8 cellular contexts compared by ENCODE assay signal in genomic region chr3:13021141-13021933, GRCh38. TPM values are rescaled to one million over a fixed set of nuclear protein-coding genes. Genes with fewer than 3 reads are reported as not detected.
DNase-seq lines count a peak whose midpoint lies in the region; ATAC-seq, FAIRE-seq and TF ChIP-seq lines count a peak whose summit lies in the region.

No MANE protein-coding gene starts in this region.

- no peaks in the 10 kb centered on the region for H3K9me1 ChIP-seq in K562 (ENCODE audit: control insufficient read depth, insufficient read depth, low read length)

- H3K79me2 ChIP-seq in K562 (ENCODE audit: control insufficient read depth, insufficient read depth, low read length) (no peaks in the 10 kb centered on the region), neural progenitor cell (ENCODE audit: low read depth) (no peaks in the 10 kb centered on the region)

- POLR2A ChIA-PET in K562 (lab: Yijun Ruan, JAX), result interaction anchor here (1.3 to 1.5 kb wide), 2 partner anchors 7 to 22 kb away, joined by 3 to 8 read pairs; no protein-coding TSS in a partner anchor

- no peaks in the 10 kb centered on the region for H3K9me3 Mint-ChIP-seq in neural progenitor cell

- H3K4me3 Mint-ChIP-seq in neural progenitor cell, result peak overlapping the region; percentile 18

- H3K27me3 Mint-ChIP-seq in neural progenitor cell (ENCODE audit: insufficient read depth, low read depth), result peaks cover 15% of the 10 kb centered on the region

- peak; percentile 2 for TF ChIP-seq CTCF in GM06990 (IDR thresholded peaks at IDR 0.05; ENCODE audit: insufficient read depth, low read length, poor library complexity, severe bottlenecking)
- no peak for TF ChIP-seq CTCF in K562 (IDR thresholded peaks at IDR 0.05 in 2 of 3, conservative IDR thresholded peaks at IDR 0.05 in 1 of 3; ENCODE audit: insufficient read depth in 2 of 3, low read depth in 1 of 3, low read length in 3 of 3)
- no peak for TF ChIP-seq CTCF in neural progenitor cell (IDR thresholded peaks at IDR 0.05)

- ATAC-seq in HG03460 (IDR thresholded peaks at IDR 0.05; ENCODE audit: unreplicated experiment) (peak; percentile 16), K562 (no peak), HG03097 (IDR thresholded peaks at IDR 0.05; ENCODE audit: low FRiP score, unreplicated experiment) (no peak)

- H3K9me3 ChIP-seq in K562 (replicated peaks; ENCODE audit: control insufficient read depth, insufficient read depth, low read depth, low read length) (no peaks in the 10 kb centered on the region), neural progenitor cell (ENCODE audit: low read depth) (no peaks in the 10 kb centered on the region)

- in situ Hi-C loops in K562 (cut with MboI), result no loop called here

- no TSS peak for BruUV-seq in K562 (replicated peaks; lab: Mats Ljungman, UMichigan)

- WGBS in K562 (ENCODE audit: insufficient coverage, low coverage, missing lambda C conversion rate), result 32% methylated on average over 24 of the region's 25 CpGs

- peaks cover 7% of the 10 kb centered on the region for H3K36me3 ChIP-seq in GM06990 (ENCODE audit: control insufficient read depth, insufficient read depth, low read length)
- no peaks in the 10 kb centered on the region for H3K36me3 ChIP-seq in K562 (ENCODE audit: control insufficient read depth, insufficient read depth, low read length)
- no peaks in the 10 kb centered on the region for H3K36me3 ChIP-seq in neural progenitor cell

- no peak for DNase-seq in GM06990 (ENCODE audit: extremely low read depth, insufficient read length)
- DNase-seq in K562 (ENCODE audit: extremely low read depth in 1 of 4, low spot score in 3 of 4), result no peak
- no peak for DNase-seq in neural progenitor cell (ENCODE audit: low spot score)
- DNase-seq in NCI-H748 treated with DMSO at 0.1 percent for 48 hours (lab: John Stamatoyannopoulos, UW), result no peak
- DNase-seq in T-helper 9 cell, result no peak
- no peak for DNase-seq in activated CD4-positive, alpha-beta T cell treated with anti-CD3 and anti-CD28 coated beads for 48 hours

- no peak for TF ChIP-seq POLR2A in K562 (conservative IDR thresholded peaks at IDR 0.05)

- no peak for FAIRE-seq in K562 (lab: Jason Lieb, UNC)

- TF ChIP-seq RAD21 in K562 (CRISPR knock-in tag; conservative IDR thresholded peaks at IDR 0.05 in 1 of 2, IDR thresholded peaks at IDR 0.05 in 1 of 2), result no peak

- H3K4me3 ChIP-seq in GM06990 (replicated peaks; ENCODE audit: low read depth, low read length) (peak overlapping the region; percentile 73), K562 (no peak overlapping the region), neural progenitor cell (no peak overlapping the region)

- H3K27me3 ChIP-seq in GM06990 (replicated peaks; ENCODE audit: control insufficient read depth, insufficient read depth, low read length), result no peaks in the 10 kb centered on the region
- peaks cover 11 to 23% of the 10 kb centered on the region in 2 experiments; a peak in 4 of 5 replicates for H3K27me3 ChIP-seq in K562 (ENCODE audit: control insufficient read depth in 2 of 2, insufficient read depth in 2 of 2, low read length in 2 of 2)
- no peaks in the 10 kb centered on the region for H3K27me3 ChIP-seq in neural progenitor cell

- CTCF ChIA-PET in K562 (lab: Yijun Ruan, JAX; ENCODE audit: low intra/inter-chr PET ratio), result no interaction called here

- no peak for TF ChIP-seq EP300 in K562 (IDR thresholded peaks at IDR 0.05; ENCODE audit: low read length)

- intact Hi-C loops in K562 (cut with micrococcal nuclease), result no loop called here

- H3F3A ChIP-seq in neural progenitor cell (ENCODE audit: low read depth), result peaks cover 33% of the 10 kb centered on the region

- peaks cover 66% of the 10 kb centered on the region for H3K4me1 Mint-ChIP-seq in neural progenitor cell

- H3K27ac Mint-ChIP-seq in neural progenitor cell, result peak overlapping the region; percentile 82

- H3K27ac ChIP-seq in K562 (ENCODE audit: extremely low read depth, low read depth, low read length) (no peak overlapping the region), neural progenitor cell (no peak overlapping the region)

- H3K36me3 Mint-ChIP-seq in neural progenitor cell, result no peaks in the 10 kb centered on the region

- H2AFZ ChIP-seq in K562 (ENCODE audit: low read depth, low read length) (no peak overlapping the region), neural progenitor cell (replicated peaks) (no peak overlapping the region)

- H4K20me1 ChIP-seq in K562 (replicated peaks; ENCODE audit: control insufficient read depth, insufficient read depth, low read length) (peaks cover 5% of the 10 kb centered on the region; the same call in 1 of the 2 replicates), neural progenitor cell (ENCODE audit: low read depth) (peaks cover 10% of the 10 kb centered on the region)

- H3K4me1 ChIP-seq in K562 (replicated peaks in 1 of 2; ENCODE audit: control insufficient read depth in 2 of 2, insufficient read depth in 2 of 2, low read length in 2 of 2), result peaks cover 8 to 57% of the 10 kb centered on the region in 2 experiments; a peak in 4 of 5 replicates
- peaks cover 72% of the 10 kb centered on the region for H3K4me1 ChIP-seq in neural progenitor cell

- H3K9ac ChIP-seq in K562 (ENCODE audit: insufficient read depth in 1 of 2, low read depth in 2 of 2, low read length in 2 of 2) (peak overlapping the region in 1 of 2 experiments; percentile 81; a peak in 2 of 4 replicates), neural progenitor cell (no peak overlapping the region)

- H3K4me2 ChIP-seq in K562 (ENCODE audit: insufficient read depth, low read length) (no peak overlapping the region), neural progenitor cell (peak overlapping the region; percentile 45)

TF ChIP-seq in K562, 482 proteins besides CTCF, POLR2A, EP300 and RAD21:
- TF ChIP-seq NFIC (IDR thresholded peaks at IDR 0.05), result peak; percentile 46; the same call in 1 of the 2 replicates
- TF ChIP-seq NCOA2 (IDR thresholded peaks at IDR 0.05; ENCODE audit: partially characterized antibody in 2 of 2), result no peak

RNA-seq across cellular contexts. Expression of gene IQSEC1, which starts 51.9 kb away (rescaled TPM):
- 36.0 and 90.4 TPM in 2 replicates for total RNA-seq in K562 (2011; cell fraction: chromatin; rRNA removed; ENCODE audit: low replicate concordance)
- 51.7 and 55.4 TPM in 2 replicates for total RNA-seq in K562 (2011; cell fraction: nucleolus; rRNA removed)
- 35.6 and 39.8 TPM in 2 replicates for total RNA-seq in K562 (2011; cell fraction: nucleoplasm; rRNA removed)
- 13.3 and 18.0 TPM in 2 replicates for total RNA-seq in K562 (2014; rRNA removed)
- 3.8 and 4.8 TPM in 2 replicates for total RNA-seq in K562 (2014; rRNA removed; fragmentation: Illumina TruSeq; extraction: Trizol)
- total RNA-seq in K562 (2015; rRNA removed; fragmentation: Illumina TruSeq; extraction: Trizol), result 5.2 and 6.4 TPM in 2 replicates
- 37.1 and 39.0 TPM in 2 replicates for total RNA-seq in K562 (2021)
- polyA plus RNA-seq in K562 (2011; rRNA removed), result 6.8 and 8.4 TPM in 2 replicates
- polyA plus RNA-seq in K562 (2011; cell fraction: cytosol; rRNA removed), result 5.8 and 6.7 TPM in 2 replicates
- 29.7 and 45.3 TPM in 2 replicates for polyA plus RNA-seq in K562 (2011; cell fraction: nucleus; rRNA removed)
- 15.4 and 16.4 TPM in 2 replicates for polyA plus RNA-seq in K562 (2012)
- polyA plus RNA-seq in K562 (2014; fragmentation: Illumina TruSeq; extraction: Trizol), result 16.9 and 19.0 TPM in 2 replicates
- under 1 TPM; 0.56 to 0.79 TPM for polyA plus RNA-seq in K562 (2014; fragmentation: Nextera tagmentation; extraction: Ambion mirVana)
- polyA plus RNA-seq in K562 (2014; rRNA removed), result 14.2 and 15.1 TPM in 2 replicates
- polyA minus RNA-seq in K562 (2011; rRNA and poly(A)+ RNA removed), result 8.4 and 9.3 TPM in 2 replicates
- 17.1 and 22.1 TPM in 2 replicates for polyA minus RNA-seq in K562 (2011; cell fraction: cytosol; rRNA and poly(A)+ RNA removed)
- 46.3 and 58.3 TPM in 2 replicates for polyA minus RNA-seq in K562 (2011; cell fraction: nucleus; rRNA and poly(A)+ RNA removed)
- total RNA-seq in neural progenitor cell (ENCODE audit: low replicate concordance), result 8.9 and 19.7 TPM in 2 replicates
